In the genomic region with DNA sequence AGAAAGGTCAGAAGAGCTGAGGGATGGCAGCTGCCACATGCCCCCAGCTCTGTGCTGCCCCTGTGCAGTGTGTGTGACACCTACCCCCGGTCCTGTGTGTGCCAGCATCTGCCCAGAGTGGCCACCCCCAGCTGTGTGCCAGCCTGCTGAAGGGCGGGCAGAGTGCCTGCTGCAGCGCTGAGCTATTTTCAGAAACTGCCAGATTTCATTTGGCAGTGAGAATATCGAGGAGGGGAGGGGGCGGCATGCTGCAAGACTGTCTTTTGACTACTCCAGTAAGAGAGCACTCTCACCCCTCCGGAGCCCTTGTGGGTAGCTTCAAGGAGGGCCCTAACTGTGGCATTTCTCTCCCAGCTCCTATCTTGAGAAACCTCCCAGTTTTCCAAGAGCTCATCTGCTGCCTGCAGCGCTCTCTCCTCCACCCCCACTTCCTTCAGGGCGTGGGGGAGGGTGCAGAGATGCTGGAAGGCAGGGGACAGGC, we compare ENCODE assay signal across 16 cellular contexts. TPM values are rescaled to one million over a fixed set of nuclear protein-coding genes. Genes with fewer than 3 reads are reported as not detected.
A peak's percentile ranks its signal among the peaks of the same experiment; 100 is the strongest.
DNase-seq lines count a peak whose midpoint lies in the region; ATAC-seq, FAIRE-seq and TF ChIP-seq lines count a peak whose summit lies in the region.
"Had no signal": no experiment of that assay in that cellular context is flagged by ENCODE, and none has a peak within 500 bp of the region (broad histone marks: within the 10 kb centered on the region; RNA-seq: fewer than 3 reads in every experiment).

No MANE protein-coding gene starts in this region.

- no peak overlapping the region for H2AFZ ChIP-seq in HepG2 (ENCODE audit: low read length)

- no peak overlapping the region for H3K27ac ChIP-seq in HepG2 (ENCODE audit: extremely low read length, insufficient read depth, low read length)
- no peak overlapping the region for H3K27ac ChIP-seq in right lobe of liver
- peak overlapping the region; percentile 52 to 70 (median 63) for H3K27ac ChIP-seq in thyroid gland
- H3K27ac ChIP-seq: colonic mucosa had no signal

- FAIRE-seq in HepG2 (lab: Jason Lieb, UNC), result no peak
- FAIRE-seq: H54 had no signal

- no peak for TF ChIP-seq POLR2A in HepG2 (IDR thresholded peaks at IDR 0.05; ENCODE audit: insufficient read depth in 1 of 2, low read depth in 2 of 2, low read length in 2 of 2)
- TF ChIP-seq POLR2A in right lobe of liver (IDR thresholded peaks at IDR 0.05), result no peak
- TF ChIP-seq POLR2A in thyroid gland (IDR thresholded peaks at IDR 0.05), result no peak

- H3K36me3 ChIP-seq in HepG2 (replicated peaks in 1 of 2; ENCODE audit: control insufficient read depth in 1 of 2, insufficient read depth in 2 of 2, low read length in 2 of 2) (peaks cover 5 to 20% of the 10 kb centered on the region in 2 experiments; a peak in 4 of 5 replicates), right lobe of liver (peaks cover 0 to 9% (median 0%) of the 10 kb centered on the region in 4 donors), thyroid gland (peaks cover 31 to 33% of the 10 kb centered on the region in 2 donors)
- H3K36me3 ChIP-seq: colonic mucosa had no signal

- H3K4me2 ChIP-seq in HepG2 (ENCODE audit: low read depth, low read length), result no peak overlapping the region

- TF ChIP-seq RAD21 in HepG2 (CRISPR knock-in tag; IDR thresholded peaks at IDR 0.05), result no peak

- DNase-seq in HepG2 (ENCODE audit: low spot score), result no peak
- no peak for DNase-seq in right lobe of liver
- DNase-seq in Right ventricle myocardium superior, result peak; percentile 85
- DNase-seq in nephron progenitor cell, result no peak
- peak; percentile 70 to 79 for DNase-seq in thyroid gland
- no peak for DNase-seq in NCI-H1092 (lab: John Stamatoyannopoulos, UW)
- DNase-seq: activated CD4-positive, alpha-beta T cell treated with anti-CD3 and anti-CD28 coated beads for 4 hours; activated T-cell treated with anti-CD3 and anti-CD28 coated beads, Interleukin-2, amount 50 U/mL, for 1 hour; amniotic stem cell; colonic mucosa; DND-41; NCI-H2171; stimulated activated CD4-positive, alpha-beta T cell treated with anti-CD3 and anti-CD28 coated beads, Interleukin-4, amount 100 ng/mL, for 1 hour had no signal

- H3K4me3 ChIP-seq in HepG2 (replicated peaks in 1 of 3; ENCODE audit: insufficient read depth in 1 of 3, low read depth in 2 of 3, low read length in 3 of 3), result no peak overlapping the region
- no peak overlapping the region for H3K4me3 ChIP-seq in right lobe of liver
- H3K4me3 ChIP-seq in thyroid gland (replicated peaks in 1 of 3), result no peak overlapping the region
- H3K4me3 ChIP-seq: colonic mucosa had no signal

- ATAC-seq in HepG2, result no peak
- no peak for ATAC-seq in right lobe of liver
- peak; percentile 82 for ATAC-seq in Right ventricle myocardium superior (ENCODE audit: poor library complexity)
- ATAC-seq in GM19467 (IDR thresholded peaks at IDR 0.05; ENCODE audit: unreplicated experiment), result no peak
- no peak for ATAC-seq in HG02981 (IDR thresholded peaks at IDR 0.05; ENCODE audit: unreplicated experiment)

- H3K36me3 Mint-ChIP-seq in nephron progenitor cell (ENCODE audit: low read depth), result no peaks in the 10 kb centered on the region

- TF ChIP-seq CTCF in HepG2 (CRISPR knock-in tag; IDR thresholded peaks at IDR 0.05) (no peak), right lobe of liver (IDR thresholded peaks at IDR 0.05) (no peak), nephron progenitor cell (IDR thresholded peaks at IDR 0.05) (no peak), thyroid gland (IDR thresholded peaks at IDR 0.05) (no peak)

- TF ChIP-seq EP300 in HepG2 (IDR thresholded peaks at IDR 0.05; ENCODE audit: low read depth in 2 of 2, low read length in 2 of 2), result no peak
- no peak for TF ChIP-seq EP300 in HepG2 (CRISPR knock-in tag; IDR thresholded peaks at IDR 0.05; ENCODE audit: borderline replicate concordance)

- in situ Hi-C loops in HepG2 (cut with HindIII; ENCODE audit: extremely low pct_ligation_motif_present, low pct_unique_long_range_greater_than_20kb), result no loop called here

- H3K27ac Mint-ChIP-seq in nephron progenitor cell, result peak overlapping the region; percentile 44

- no peaks in the 10 kb centered on the region for H3K9me3 ChIP-seq in HepG2 (ENCODE audit: low read length)
- H3K9me3 ChIP-seq in right lobe of liver, result no peaks in the 10 kb centered on the region
- no peaks in the 10 kb centered on the region for H3K9me3 ChIP-seq in thyroid gland
- H3K9me3 ChIP-seq: colonic mucosa had no signal

- no peak overlapping the region for H3K4me3 Mint-ChIP-seq in nephron progenitor cell

- POLR2A ChIA-PET in HepG2 (lab: Yijun Ruan, JAX), result no interaction called here

- 94% methylated on average over 8 of the region's 8 CpGs for WGBS in HepG2 (ENCODE audit: low lambda C conversion rate)
- 100% methylated on average over 1 of the region's 8 CpGs for WGBS in right lobe of liver (ENCODE audit: insufficient coverage, low coverage, low lambda C conversion rate, missing lambda C conversion rate)
- 60% methylated on average over 3 to 8 of the region's 8 CpGs for WGBS in thyroid gland, 2 donors

- intact Hi-C loops in HepG2 (cut with micrococcal nuclease; ENCODE audit: unreplicated experiment), result no loop called here
- intact Hi-C loops in right lobe of liver (cut with DNase I), result no loop called here
- intact Hi-C loops in Right ventricle myocardium superior (cut with DNase I), result no loop called here
- intact Hi-C loops in thyroid gland (cut with DNase I), result no loop called here

- peaks cover 4% of the 10 kb centered on the region for H3K27me3 Mint-ChIP-seq in nephron progenitor cell (ENCODE audit: low read depth, poor library complexity)

- peaks cover 23% of the 10 kb centered on the region for H3K4me1 Mint-ChIP-seq in nephron progenitor cell

- no peak overlapping the region for H3K9ac ChIP-seq in HepG2 (ENCODE audit: insufficient read depth, low read depth, low read length)

- no peaks in the 10 kb centered on the region for H3K9me3 Mint-ChIP-seq in nephron progenitor cell

- H4K20me1 ChIP-seq in HepG2 (ENCODE audit: insufficient read depth, low read length), result no peaks in the 10 kb centered on the region

- H3K4me1 ChIP-seq in HepG2 (ENCODE audit: insufficient read depth, low read length) (no peaks in the 10 kb centered on the region), right lobe of liver (no peaks in the 10 kb centered on the region), thyroid gland (peaks cover 12 to 27% of the 10 kb centered on the region in 2 donors)
- H3K4me1 ChIP-seq: colonic mucosa had no signal

- BruUV-seq in HepG2 (replicated peaks; lab: Mats Ljungman, UMichigan), result no TSS peak

- CTCF ChIA-PET in HepG2 (lab: Yijun Ruan, JAX; ENCODE audit: low intra/inter-chr PET ratio, low total read pairs), result no interaction called here

- H3K27me3 ChIP-seq in HepG2 (ENCODE audit: control insufficient read depth in 1 of 2, insufficient read depth in 2 of 2, low read length in 2 of 2) (no peaks in the 10 kb centered on the region; a peak in 1 of 5 replicates), right lobe of liver (no peaks in the 10 kb centered on the region), thyroid gland (no peaks in the 10 kb centered on the region)
- H3K27me3 ChIP-seq: colonic mucosa had no signal

- no peaks in the 10 kb centered on the region for H3K79me2 ChIP-seq in HepG2 (ENCODE audit: insufficient read depth, low read length)

RNA-seq across cellular contexts. Expression of a gene that starts 25.2 kb away (rescaled TPM):
- total RNA-seq in HepG2 (2016; rRNA removed; fragmentation: Illumina TruSeq; extraction: Trizol) (not detected in 2 replicates), right lobe of liver (under 1 TPM in 3 of 6 experiments, not detected in 3; 0.04 to 0.06 (median 0.06) TPM), Right ventricle myocardium superior (3.6 TPM), thyroid gland (10 to 100 TPM; 15.7 to 54.2 (median 21.1) TPM)
- not detected in 2 replicates for total RNA-seq in HepG2 (2016; cell fraction: cytosol; rRNA removed; fragmentation: Illumina TruSeq; extraction: Trizol; ENCODE audit: low read depth)
- total RNA-seq in HepG2 (2016; cell fraction: insoluble cytoplasmic fraction; rRNA removed; fragmentation: Illumina TruSeq; extraction: Trizol), result 0.03 TPM in 1 of 2 replicates, not detected in the other
- not detected in 2 replicates for total RNA-seq in HepG2 (2016; cell fraction: membrane; rRNA removed; fragmentation: Illumina TruSeq; extraction: Trizol)
- not detected in 2 replicates for total RNA-seq in HepG2 (2016; cell fraction: nucleus; rRNA removed; fragmentation: Illumina TruSeq; extraction: Trizol)
- polyA plus RNA-seq in HepG2 (2011; rRNA removed), result not detected in 2 replicates
- under 0.01 TPM in 1 of 2 replicates, not detected in the other for polyA plus RNA-seq in HepG2 (2011; cell fraction: cytosol; rRNA removed)
- polyA plus RNA-seq in HepG2 (2011; cell fraction: nucleus; rRNA removed), result 0.02 TPM in 1 of 2 replicates, not detected in the other
- polyA plus RNA-seq in HepG2 (2012), result 0.01 and 0.04 TPM in 2 replicates
- polyA plus RNA-seq in HepG2 (2016; cell fraction: cytosol; fragmentation: Illumina TruSeq; extraction: Trizol; ENCODE audit: low read depth), result 0.01 TPM in 1 of 2 replicates, not detected in the other
- not detected in 2 replicates for polyA plus RNA-seq in HepG2 (2016; cell fraction: insoluble cytoplasmic fraction; fragmentation: Illumina TruSeq; extraction: Trizol; ENCODE audit: low read depth)
- not detected in 2 replicates for polyA plus RNA-seq in HepG2 (2016; cell fraction: membrane; fragmentation: Illumina TruSeq; extraction: Trizol; ENCODE audit: low read depth)
- not detected in 2 replicates for polyA plus RNA-seq in HepG2 (2016; cell fraction: nucleus; fragmentation: Illumina TruSeq; extraction: Trizol; ENCODE audit: insufficient read depth, low read depth)
- polyA minus RNA-seq in HepG2 (2011; rRNA and poly(A)+ RNA removed; ENCODE audit: low replicate concordance), result 0.63 TPM in 1 of 2 replicates, not detected in the other
- polyA minus RNA-seq in HepG2 (2011; cell fraction: cytosol; rRNA and poly(A)+ RNA removed), result not detected in 2 replicates
- polyA minus RNA-seq in HepG2 (2011; cell fraction: nucleus; rRNA and poly(A)+ RNA removed), result under 0.01 TPM in 1 of 2 replicates, not detected in the other

RNA-seq across cellular contexts. Expression of a gene that starts 32.5 kb away (rescaled TPM):
- 41.2 and 48.5 TPM in 2 replicates for total RNA-seq in HepG2 (2016; rRNA removed; fragmentation: Illumina TruSeq; extraction: Trizol)
- total RNA-seq in HepG2 (2016; cell fraction: cytosol; rRNA removed; fragmentation: Illumina TruSeq; extraction: Trizol; ENCODE audit: low read depth), result 18.9 and 21.3 TPM in 2 replicates
- 40.5 and 43.9 TPM in 2 replicates for total RNA-seq in HepG2 (2016; cell fraction: insoluble cytoplasmic fraction; rRNA removed; fragmentation: Illumina TruSeq; extraction: Trizol)
- total RNA-seq in HepG2 (2016; cell fraction: membrane; rRNA removed; fragmentation: Illumina TruSeq; extraction: Trizol), result 51.7 and 60.5 TPM in 2 replicates
- 21.2 and 24.7 TPM in 2 replicates for total RNA-seq in HepG2 (2016; cell fraction: nucleus; rRNA removed; fragmentation: Illumina TruSeq; extraction: Trizol)
- polyA plus RNA-seq in HepG2 (2011; rRNA removed), result 39.9 and 46.2 TPM in 2 replicates
- 40.2 and 41.3 TPM in 2 replicates for polyA plus RNA-seq in HepG2 (2011; cell fraction: cytosol; rRNA removed)
- polyA plus RNA-seq in HepG2 (2011; cell fraction: nucleus; rRNA removed), result 23.0 and 28.1 TPM in 2 replicates
- polyA plus RNA-seq in HepG2 (2012), result 21.8 and 22.2 TPM in 2 replicates
- polyA plus RNA-seq in HepG2 (2016; cell fraction: cytosol; fragmentation: Illumina TruSeq; extraction: Trizol; ENCODE audit: low read depth), result 23.5 and 31.3 TPM in 2 replicates
- polyA plus RNA-seq in HepG2 (2016; cell fraction: insoluble cytoplasmic fraction; fragmentation: Illumina TruSeq; extraction: Trizol; ENCODE audit: low read depth), result 53.8 and 56.3 TPM in 2 replicates
- polyA plus RNA-seq in HepG2 (2016; cell fraction: membrane; fragmentation: Illumina TruSeq; extraction: Trizol; ENCODE audit: low read depth), result 50.2 and 54.3 TPM in 2 replicates
- 31.0 and 31.6 TPM in 2 replicates for polyA plus RNA-seq in HepG2 (2016; cell fraction: nucleus; fragmentation: Illumina TruSeq; extraction: Trizol; ENCODE audit: insufficient read depth, low read depth)
- 48.5 and 89.7 TPM in 2 replicates for polyA minus RNA-seq in HepG2 (2011; rRNA and poly(A)+ RNA removed; ENCODE audit: low replicate concordance)
- 15.7 and 16.5 TPM in 2 replicates for polyA minus RNA-seq in HepG2 (2011; cell fraction: cytosol; rRNA and poly(A)+ RNA removed)
- polyA minus RNA-seq in HepG2 (2011; cell fraction: nucleus; rRNA and poly(A)+ RNA removed), result 13.4 and 16.9 TPM in 2 replicates
- total RNA-seq in right lobe of liver, result 10 to 100 TPM; 16.6 to 21.4 (median 18.6) TPM
- 430 TPM for total RNA-seq in Right ventricle myocardium superior
- total RNA-seq in thyroid gland, result 100 to 1,000 TPM in 1 of 4 donors, 10 to 100 TPM in 3; 66.1 to 147 (median 97.5) TPM

RNA-seq across cellular contexts. Expression of a gene that starts 37.9 kb away (rescaled TPM):
- total RNA-seq in HepG2 (2016; rRNA removed; fragmentation: Illumina TruSeq; extraction: Trizol), result 0.73 and 0.91 TPM in 2 replicates
- 0.20 and 0.44 TPM in 2 replicates for total RNA-seq in HepG2 (2016; cell fraction: cytosol; rRNA removed; fragmentation: Illumina TruSeq; extraction: Trizol; ENCODE audit: low read depth)
- 0.82 and 1.2 TPM in 2 replicates for total RNA-seq in HepG2 (2016; cell fraction: insoluble cytoplasmic fraction; rRNA removed; fragmentation: Illumina TruSeq; extraction: Trizol)
- 1.2 and 1.4 TPM in 2 replicates for total RNA-seq in HepG2 (2016; cell fraction: membrane; rRNA removed; fragmentation: Illumina TruSeq; extraction: Trizol)
- 0.81 and 0.85 TPM in 2 replicates for total RNA-seq in HepG2 (2016; cell fraction: nucleus; rRNA removed; fragmentation: Illumina TruSeq; extraction: Trizol)
- 1.5 and 2.8 TPM in 2 replicates for polyA plus RNA-seq in HepG2 (2011; rRNA removed)
- 1.5 and 1.7 TPM in 2 replicates for polyA plus RNA-seq in HepG2 (2011; cell fraction: cytosol; rRNA removed)
- 4.4 and 7.4 TPM in 2 replicates for polyA plus RNA-seq in HepG2 (2011; cell fraction: nucleus; rRNA removed)
- polyA plus RNA-seq in HepG2 (2012), result 2.1 and 2.9 TPM in 2 replicates
- polyA plus RNA-seq in HepG2 (2016; cell fraction: cytosol; fragmentation: Illumina TruSeq; extraction: Trizol; ENCODE audit: low read depth), result 0.21 and 0.27 TPM in 2 replicates
- polyA plus RNA-seq in HepG2 (2016; cell fraction: insoluble cytoplasmic fraction; fragmentation: Illumina TruSeq; extraction: Trizol; ENCODE audit: low read depth), result 1.9 and 2.2 TPM in 2 replicates
- polyA plus RNA-seq in HepG2 (2016; cell fraction: membrane; fragmentation: Illumina TruSeq; extraction: Trizol; ENCODE audit: low read depth), result 0.84 and 1.0 TPM in 2 replicates
- 1.9 and 3.2 TPM in 2 replicates for polyA plus RNA-seq in HepG2 (2016; cell fraction: nucleus; fragmentation: Illumina TruSeq; extraction: Trizol; ENCODE audit: insufficient read depth, low read depth)
- 1.9 and 6.3 TPM in 2 replicates for polyA minus RNA-seq in HepG2 (2011; rRNA and poly(A)+ RNA removed; ENCODE audit: low replicate concordance)
- 1.6 and 2.8 TPM in 2 replicates for polyA minus RNA-seq in HepG2 (2011; cell fraction: cytosol; rRNA and poly(A)+ RNA removed)
- polyA minus RNA-seq in HepG2 (2011; cell fraction: nucleus; rRNA and poly(A)+ RNA removed), result 2.6 and 4.6 TPM in 2 replicates
- 10 to 100 TPM in 4 of 6 experiments, 1 to 10 TPM in 2; 5.3 to 28.1 (median 17.8) TPM for total RNA-seq in right lobe of liver
- total RNA-seq in Right ventricle myocardium superior, result 8.0 TPM
- total RNA-seq in thyroid gland, result 10 to 100 TPM; 31.0 to 78.1 (median 48.0) TPM

Comparison
In these comparisons a context has a peak if more than half of its experiments do, and no peak if none do; other contexts are left out.
1. DNase-seq: peak in Right ventricle myocardium superior (single experiment) and thyroid gland (2 of 2); none in HepG2 (single experiment), right lobe of liver (0 of 3), nephron progenitor cell (single experiment) and NCI-H1092 (single experiment).
2. H3K27ac ChIP-seq: peak in thyroid gland (3 of 3); none in HepG2 (single experiment) and right lobe of liver (0 of 3).